ENCODE assay signal across 36 cellular contexts in the genomic region with DNA sequence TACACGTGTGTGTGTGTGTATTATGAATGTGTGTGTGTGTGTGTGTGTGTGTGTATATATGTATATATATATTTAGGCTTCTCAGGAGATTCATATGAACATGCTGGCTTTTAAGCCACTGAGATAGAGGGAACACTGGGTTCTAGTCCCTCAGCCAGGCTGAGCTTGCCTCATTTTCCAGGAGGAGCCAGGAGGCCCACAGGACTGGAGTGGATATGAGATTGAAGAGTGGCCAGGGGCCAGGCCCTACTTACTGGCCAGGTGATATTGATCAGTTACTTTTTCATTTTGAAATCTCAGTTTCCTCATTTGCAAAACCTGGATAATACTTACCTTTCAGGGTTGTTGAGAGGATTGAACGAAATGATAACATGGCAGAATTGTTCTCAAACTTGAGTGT. TPM values are rescaled to one million over a fixed set of nuclear protein-coding genes. Genes with fewer than 3 reads are reported as not detected.
"Had no signal": no experiment of that assay in that cellular context is flagged by ENCODE, and none has a peak within 500 bp of the region (broad histone marks: within the 10 kb centered on the region; RNA-seq: fewer than 3 reads in every experiment).

No MANE protein-coding gene starts in this region.

- H3K27me3 ChIP-seq: adrenal gland, ascending aorta, body of pancreas, brain microvascular endothelial cell, breast epithelium, cardiac muscle cell had no signal

- ATAC-seq: activated naive CD4-positive, alpha-beta T cell treated with anti-CD3 and anti-CD28 coated beads, Interleukin-2, amount 50 U/mL, for 72 hours; activated naive CD8-positive, alpha-beta T cell treated with anti-CD3 and anti-CD28 coated beads, Interleukin-2, amount 50 U/mL, for 24 hours; activated T-cell treated with anti-CD3 and anti-CD28 coated beads, Interleukin-2, amount 50 U/mL, for 4 hours; activated T-cell treated with anti-CD3 and anti-CD28 coated beads, Interleukin-2, amount 50 U/mL, for 72 hours; activated T-helper 17 cell treated with anti-CD3 and anti-CD28 coated beads, Interleukin-2, amount 50 U/mL, for 72 hours; body of pancreas had no signal

- DNase-seq: activated effector memory CD4-positive, alpha-beta T cell treated with anti-CD3 and anti-CD28 coated beads, Interleukin-2, amount 50 U/mL, for 16 hours; activated effector memory CD4-positive, alpha-beta T cell treated with Interleukin-2 at 50 U/mL for 16 hours; activated gamma-delta T cell; activated gamma-delta T cell treated with Interleukin-2 at 50 U/mL for 16 hours; activated naive CD4-positive, alpha-beta T cell; activated naive CD4-positive, alpha-beta T cell treated with anti-CD3 and anti-CD28 coated beads for 36 hours; activated naive CD4-positive, alpha-beta T cell treated with anti-CD3 and anti-CD28 coated beads, Interleukin-2, amount 10 ng/mL, durations not matched to agents 7 days and 5 days; activated naive CD4-positive, alpha-beta T cell treated with anti-CD3 and anti-CD28 coated beads, Interleukin-2, amount 50 U/mL, for 16 hours; activated naive CD4-positive, alpha-beta T cell treated with Interleukin-2 at 50 U/mL for 16 hours; activated naive CD8-positive, alpha-beta T cell treated with anti-CD3 and anti-CD28 coated beads for 36 hours; activated naive CD8-positive, alpha-beta T cell treated with anti-CD3 and anti-CD28 coated beads, Interleukin-2, amount 10 ng/mL, durations not matched to agents 7 days and 5 days; activated naive CD8-positive, alpha-beta T cell treated with anti-CD3 and anti-CD28 coated beads, Interleukin-2, amount 50 U/mL, for 24 hours; activated T-cell treated with anti-CD3 and anti-CD28 coated beads, Interleukin-2, amount 50 U/mL, for 1 hour; activated T-cell treated with anti-CD3 and anti-CD28 coated beads, Interleukin-2, amount 50 U/mL, for 24 hours; activated T-cell treated with anti-CD3 and anti-CD28 coated beads, Interleukin-2, amount 50 U/mL, for 4 hours; activated T-cell treated with anti-CD3 and anti-CD28 coated beads, Interleukin-2, amount 50 U/mL, for 48 hours; activated T-cell treated with anti-CD3 and anti-CD28 coated beads, Interleukin-2, amount 50 U/mL, for 72 hours; adrenal gland; amniotic stem cell; amygdala; anterior cingulate cortex; aorta; body of pancreas; brain microvascular endothelial cell; caudate nucleus; central memory CD4-positive, alpha-beta T cell; cerebellar nuclear complex had no signal

- FAIRE-seq: astrocyte, bronchial epithelial cell had no signal

- H3K9me3 ChIP-seq: adrenal gland, ascending aorta, body of pancreas, breast epithelium had no signal

- H3K27ac ChIP-seq: adrenal gland, ascending aorta, body of pancreas, brain microvascular endothelial cell, breast epithelium, cardiac muscle cell had no signal

- H3K4me3 ChIP-seq: adrenal gland, ascending aorta, body of pancreas, breast epithelium, cardiac muscle cell had no signal

- H3K36me3 ChIP-seq: adrenal gland, ascending aorta, brain microvascular endothelial cell, breast epithelium, cardiac muscle cell had no signal

RNA-seq across cellular contexts. Expression of a gene that starts 34.0 kb away (rescaled TPM):
- total RNA-seq: activated naive CD4-positive, alpha-beta T cell treated with anti-CD3 and anti-CD28 coated beads for 36 hours; activated naive CD4-positive, alpha-beta T cell treated with anti-CD3 and anti-CD28 coated beads, Interleukin-2, amount 50 U/mL, for 72 hours; activated naive CD8-positive, alpha-beta T cell treated with anti-CD3 and anti-CD28 coated beads for 36 hours; activated naive CD8-positive, alpha-beta T cell treated with anti-CD3 and anti-CD28 coated beads, Interleukin-2, amount 10 ng/mL, durations not matched to agents 7 days and 5 days; activated T-cell treated with anti-CD3 and anti-CD28 coated beads, Interleukin-2, amount 50 U/mL, for 4 hours; activated T-cell treated with anti-CD3 and anti-CD28 coated beads, Interleukin-2, amount 50 U/mL, for 72 hours; activated T-helper 1 cell treated with anti-CD3 and anti-CD28 coated beads, Interleukin-12 subunit alpha, Interleukin-12 subunit beta, Interleukin-2, Interleukin-4 antibody, amounts not matched to agents 30 ng/mL and 10 ng/mL and 1 ng/mL, durations not matched to agents 14 hours and 24 hours and 36 hours; activated T-helper 17 cell treated with anti-CD3 and anti-CD28 coated beads, Interleukin-2, amount 50 U/mL, for 72 hours; activated T-helper 2 cell treated with anti-CD3 and anti-CD28 coated beads, Interferon-gamma antibody, Interleukin-2, Interleukin-4, amounts not matched to agents 10 μg/mL and 5 μg/mL and 100 μg/mL, durations not matched to agents 14 hours and 24 hours and 36 hours; bronchial epithelial cell had no signal
- polyA plus RNA-seq: cardiac muscle cell had no signal
